ENCODE assay signal across 23 cellular contexts in the genomic region with DNA sequence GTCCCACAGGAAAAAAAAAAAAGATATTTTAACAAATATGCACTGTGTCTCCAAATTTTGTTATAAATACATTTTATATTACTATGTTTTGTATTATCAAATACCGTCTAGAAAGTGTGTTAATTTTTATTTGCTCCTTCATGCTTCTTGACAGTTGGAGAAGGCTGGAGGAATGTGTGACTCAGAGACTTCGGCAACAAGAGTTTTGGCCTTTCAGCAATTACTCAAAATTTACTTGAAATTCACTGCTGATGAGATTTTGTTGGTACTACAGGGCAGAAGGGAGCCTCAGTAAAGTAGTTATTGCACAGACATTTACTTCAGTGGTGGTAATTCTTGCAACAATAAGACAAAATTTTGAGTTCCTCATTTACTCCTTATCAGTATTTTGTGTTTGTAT.
DNase-seq lines count a peak whose midpoint lies in the region; ATAC-seq and TF ChIP-seq lines count a peak whose summit lies in the region.
"Had no signal": no experiment of that assay in that cellular context is flagged by ENCODE, and none has a peak within 500 bp of the region (broad histone marks: within the 10 kb centered on the region; RNA-seq: fewer than 3 reads in every experiment).

No MANE protein-coding gene starts in this region.

- no peak overlapping the region for H4K8ac ChIP-seq in mesendoderm (ENCODE audit: low read depth, low read length)

- H4K20me1 ChIP-seq in Karpas-422 (ENCODE audit: insufficient read depth, low read depth, low read length): no peaks in the 10 kb centered on the region

- no peak overlapping the region for H2AK5ac ChIP-seq in mesendoderm (ENCODE audit: low read length)

- no peak overlapping the region for H2BK120ac ChIP-seq in mesendoderm (ENCODE audit: low read depth, low read length)

- DNase-seq in AG08395 (ENCODE audit: low spot score): peak; percentile 1
- DNase-seq in LHCN-M2 (ENCODE audit: low read depth): peak; percentile 3
- peak; percentile 52 for DNase-seq in choroid plexus epithelial cell (ENCODE audit: low read depth)
- peak; percentile 1 for DNase-seq in mesendoderm
- DNase-seq in BE2C: no peak
- DNase-seq in Karpas-422: no peak
- DNase-seq in SHP77 treated with DMSO at 0.1 percent for 48 hours (lab: John Stamatoyannopoulos, UW): no peak
- DNase-seq: activated naive CD4-positive, alpha-beta T cell treated with anti-CD3 and anti-CD28 coated beads for 36 hours; activated T-cell treated with anti-CD3 and anti-CD28 coated beads, Interleukin-2, amount 50 U/mL, for 48 hours; effector CD4-positive, alpha-beta T cell; HCEC 1CT; KG1; left colon; naive B cell; NCI-H187; NCI-H2227 treated with DMSO at 0.1 percent for 48 hours; NCI-H82; retina; stimulated activated CD4-positive, alpha-beta T cell treated with anti-CD3 and anti-CD28 coated beads, Interleukin-12 subunit alpha, Interleukin-12 subunit beta, amount 100 ng/mL, for 4 hours; stomach; T-helper 1 cell; transverse colon had no signal

- H3K9me2 ChIP-seq in Karpas-422 (replicated peaks; ENCODE audit: insufficient read depth, low read length): no peaks in the 10 kb centered on the region

- no peak overlapping the region for H2BK5ac ChIP-seq in mesendoderm (ENCODE audit: low read length)

- H4K5ac ChIP-seq in mesendoderm (ENCODE audit: low read length): no peak overlapping the region

- H3K27me3 ChIP-seq in mesendoderm (ENCODE audit: insufficient read depth, low read length, poor library complexity) (no peaks in the 10 kb centered on the region), BE2C (no peaks in the 10 kb centered on the region), Karpas-422 (ENCODE audit: low read length) (no peaks in the 10 kb centered on the region)
- H3K27me3 ChIP-seq: stomach, transverse colon had no signal

- no CpG with 5 or more reads among the region's 2 CpGs for WGBS in mesendoderm (ENCODE audit: extremely low coverage, insufficient coverage, low lambda C conversion rate)

- H3K56ac ChIP-seq in mesendoderm (ENCODE audit: low read length): no peak overlapping the region

- H3K18ac ChIP-seq in mesendoderm (ENCODE audit: low read length): no peak overlapping the region

- H3K9me3 ChIP-seq in BE2C: no peaks in the 10 kb centered on the region
- H3K9me3 ChIP-seq in Karpas-422 (ENCODE audit: low read length): peaks cover 26% of the 10 kb centered on the region
- H3K9me3 ChIP-seq: stomach, transverse colon had no signal

- H3K4ac ChIP-seq in mesendoderm (ENCODE audit: low read depth, low read length): no peak overlapping the region

- TF ChIP-seq CTCF in choroid plexus epithelial cell (conservative IDR thresholded peaks at IDR 0.05; ENCODE audit: low read depth, low read length) (no peak), BE2C (IDR thresholded peaks at IDR 0.05; ENCODE audit: low read depth, low read length) (no peak)

- no peak overlapping the region for H3K23ac ChIP-seq in mesendoderm (ENCODE audit: low read length)

- H3K4me1 ChIP-seq in mesendoderm (ENCODE audit: control insufficient read depth, low read depth, low read length) (no peaks in the 10 kb centered on the region), BE2C (no peaks in the 10 kb centered on the region), Karpas-422 (ENCODE audit: low read length) (no peaks in the 10 kb centered on the region)
- H3K4me1 ChIP-seq: stomach, transverse colon had no signal

- no peak overlapping the region for H2BK15ac ChIP-seq in mesendoderm (replicated peaks; ENCODE audit: low read depth)

- H3K4me3 ChIP-seq in choroid plexus epithelial cell (ENCODE audit: low read depth, low read length) (no peak overlapping the region), mesendoderm (ENCODE audit: low read length) (no peak overlapping the region), BE2C (ENCODE audit: low read depth, low read length) (no peak overlapping the region), Karpas-422 (ENCODE audit: low read length) (no peak overlapping the region)
- H3K4me3 ChIP-seq: stomach, transverse colon had no signal

- H3K79me1 ChIP-seq in mesendoderm (ENCODE audit: low read length): no peaks in the 10 kb centered on the region

- H2AFZ ChIP-seq in Karpas-422 (ENCODE audit: low read length): no peak overlapping the region

- H3K9ac ChIP-seq in mesendoderm (ENCODE audit: low read length): no peak overlapping the region
- no peak overlapping the region for H3K9ac ChIP-seq in Karpas-422 (ENCODE audit: low read length)

- H3K4me2 ChIP-seq in mesendoderm (ENCODE audit: low read length) (no peak overlapping the region), Karpas-422 (ENCODE audit: low read depth, low read length, poor library complexity, severe bottlenecking) (no peak overlapping the region)

- H3K79me2 ChIP-seq in mesendoderm (ENCODE audit: control insufficient read depth, insufficient read depth, low read length) (no peaks in the 10 kb centered on the region), Karpas-422 (ENCODE audit: low read length) (no peaks in the 10 kb centered on the region)

- no peak for ATAC-seq in HG03025 (IDR thresholded peaks at IDR 0.05; ENCODE audit: low FRiP score, unreplicated experiment)
- ATAC-seq: left colon had no signal

- no peak overlapping the region for H3K27ac ChIP-seq in mesendoderm (ENCODE audit: low read depth, low read length)
- no peak overlapping the region for H3K27ac ChIP-seq in Karpas-422 (ENCODE audit: low read length)
- H3K27ac ChIP-seq: stomach, transverse colon had no signal

- H3K36me3 ChIP-seq in mesendoderm (ENCODE audit: control insufficient read depth, insufficient read depth, low read length) (no peaks in the 10 kb centered on the region), BE2C (no peaks in the 10 kb centered on the region), Karpas-422 (ENCODE audit: insufficient read depth, low read length) (no peaks in the 10 kb centered on the region)
- H3K36me3 ChIP-seq: stomach, transverse colon had no signal

Comparison
In these comparisons a context has a peak if more than half of its experiments do, and no peak if none do; other contexts are left out.
1. DNase-seq: peak in AG08395 (single experiment), LHCN-M2 (single experiment), choroid plexus epithelial cell (single experiment) and mesendoderm (single experiment); none in BE2C (single experiment), Karpas-422 (single experiment) and SHP77 treated with DMSO at 0.1 percent for 48 hours (single experiment).